Comparison of ENCODE assay signal across 1 cellular context in genomic region chr1:181189691-181190361, GRCh38.
TF ChIP-seq lines count a peak whose summit lies in the region.

No MANE protein-coding gene starts in this region.

TF ChIP-seq in GM12878, 131 proteins besides CTCF, POLR2A, EP300 and RAD21 (continued from another document):
- TF ChIP-seq BCL3 (IDR thresholded peaks at IDR 0.05; ENCODE audit: borderline replicate concordance, insufficient read depth, low read depth, low read length, poor library complexity, severe bottlenecking) (no peak), HCFC1 (IDR thresholded peaks at IDR 0.05; ENCODE audit: low read length) (peak; percentile 19; the same call in 1 of the 2 replicates), MEF2B (IDR thresholded peaks at IDR 0.05; ENCODE audit: partially characterized antibody, poor library complexity, severe bottlenecking) (peak; percentile 21), YY1 (IDR thresholded peaks at IDR 0.05; ENCODE audit: low read depth, low read length) (peak; percentile 50; the same call in 1 of the 2 replicates), TAF1 (IDR thresholded peaks at IDR 0.05; ENCODE audit: borderline replicate concordance, low read depth, low read length) (no peak), PML (IDR thresholded peaks at IDR 0.05; ENCODE audit: low read length) (no peak), BHLHE40 (IDR thresholded peaks at IDR 0.05; ENCODE audit: borderline replicate concordance in 1 of 2, low read depth in 2 of 2, low read length in 1 of 2) (peak in 1 of 2 experiments; percentile 37; a peak in 1 of 4 replicates), NKRF (conservative IDR thresholded peaks at IDR 0.05) (no peak), NR2F1 (conservative IDR thresholded peaks at IDR 0.05) (peak; percentile 63; the same call in 1 of the 2 replicates), YBX1 (IDR thresholded peaks at IDR 0.05) (no peak), ELK1 (IDR thresholded peaks at IDR 0.05; ENCODE audit: low read depth, low read length) (peak; percentile 30; the same call in 1 of the 2 replicates), KAT2A (conservative IDR thresholded peaks at IDR 0.05; ENCODE audit: control insufficient read depth, low read depth, low read length) (no peak), JUND (IDR thresholded peaks at IDR 0.05; ENCODE audit: low read depth, low read length) (0 out of 2 replicates have a peak, but pooled peaks have one; percentile 34), SIX5 (IDR thresholded peaks at IDR 0.05; ENCODE audit: low read depth, low read length, severe bottlenecking) (no peak), SMARCA5 (IDR thresholded peaks at IDR 0.05) (peak; percentile 76; the same call in 1 of the 2 replicates), CBX3 (IDR thresholded peaks at IDR 0.05; ENCODE audit: borderline replicate concordance, low read depth) (no peak), RCOR1 (conservative IDR thresholded peaks at IDR 0.05; ENCODE audit: low read depth, low read length) (no peak), SMC3 (IDR thresholded peaks at IDR 0.05; ENCODE audit: borderline replicate concordance, low read length) (peak; percentile 96), SUPT20H (IDR thresholded peaks at IDR 0.05; ENCODE audit: borderline replicate concordance, control insufficient read depth, low read depth, low read length) (no peak)
- TF ChIP-seq, protein P1, sequence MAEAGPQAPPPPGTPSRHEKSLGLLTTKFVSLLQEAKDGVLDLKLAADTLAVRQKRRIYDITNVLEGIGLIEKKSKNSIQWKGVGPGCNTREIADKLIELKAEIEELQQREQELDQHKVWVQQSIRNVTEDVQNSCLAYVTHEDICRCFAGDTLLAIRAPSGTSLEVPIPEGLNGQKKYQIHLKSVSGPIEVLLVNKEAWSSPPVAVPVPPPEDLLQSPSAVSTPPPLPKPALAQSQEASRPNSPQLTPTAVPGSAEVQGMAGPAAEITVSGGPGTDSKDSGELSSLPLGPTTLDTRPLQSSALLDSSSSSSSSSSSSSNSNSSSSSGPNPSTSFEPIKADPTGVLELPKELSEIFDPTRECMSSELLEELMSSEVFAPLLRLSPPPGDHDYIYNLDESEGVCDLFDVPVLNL (IDR thresholded peaks at IDR 0.05; ENCODE audit: low read depth, low read length), result no peak
- TF ChIP-seq, protein P2, sequence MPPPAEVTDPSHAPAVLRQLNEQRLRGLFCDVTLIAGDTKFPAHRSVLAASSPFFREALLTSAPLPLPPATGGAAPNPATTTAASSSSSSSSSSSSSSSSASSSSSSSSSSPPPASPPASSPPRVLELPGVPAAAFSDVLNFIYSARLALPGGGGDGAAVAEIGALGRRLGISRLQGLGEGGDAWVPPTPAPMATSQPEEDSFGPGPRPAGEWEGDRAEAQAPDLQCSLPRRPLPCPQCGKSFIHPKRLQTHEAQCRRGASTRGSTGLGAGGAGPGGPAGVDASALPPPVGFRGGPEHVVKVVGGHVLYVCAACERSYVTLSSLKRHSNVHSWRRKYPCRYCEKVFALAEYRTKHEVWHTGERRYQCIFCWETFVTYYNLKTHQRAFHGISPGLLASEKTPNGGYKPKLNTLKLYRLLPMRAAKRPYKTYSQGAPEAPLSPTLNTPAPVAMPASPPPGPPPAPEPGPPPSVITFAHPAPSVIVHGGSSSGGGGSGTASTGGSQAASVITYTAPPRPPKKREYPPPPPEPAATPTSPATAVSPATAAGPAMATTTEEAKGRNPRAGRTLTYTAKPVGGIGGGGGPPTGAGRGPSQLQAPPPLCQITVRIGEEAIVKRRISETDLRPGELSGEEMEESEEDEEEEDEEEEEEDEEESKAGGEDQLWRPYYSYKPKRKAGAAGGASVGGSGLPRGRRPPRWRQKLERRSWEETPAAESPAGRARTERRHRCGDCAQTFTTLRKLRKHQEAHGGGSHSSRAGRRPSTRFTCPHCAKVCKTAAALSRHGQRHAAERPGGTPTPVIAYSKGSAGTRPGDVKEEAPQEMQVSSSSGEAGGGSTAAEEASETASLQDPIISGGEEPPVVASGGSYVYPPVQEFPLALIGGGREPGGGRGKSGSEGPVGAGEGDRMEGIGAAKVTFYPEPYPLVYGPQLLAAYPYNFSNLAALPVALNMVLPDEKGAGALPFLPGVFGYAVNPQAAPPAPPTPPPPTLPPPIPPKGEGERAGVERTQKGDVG (CRISPR knock-in tag; IDR thresholded peaks at IDR 0.05), result no peak
